1 cellular context compared by ENCODE assay signal in the genomic region with DNA sequence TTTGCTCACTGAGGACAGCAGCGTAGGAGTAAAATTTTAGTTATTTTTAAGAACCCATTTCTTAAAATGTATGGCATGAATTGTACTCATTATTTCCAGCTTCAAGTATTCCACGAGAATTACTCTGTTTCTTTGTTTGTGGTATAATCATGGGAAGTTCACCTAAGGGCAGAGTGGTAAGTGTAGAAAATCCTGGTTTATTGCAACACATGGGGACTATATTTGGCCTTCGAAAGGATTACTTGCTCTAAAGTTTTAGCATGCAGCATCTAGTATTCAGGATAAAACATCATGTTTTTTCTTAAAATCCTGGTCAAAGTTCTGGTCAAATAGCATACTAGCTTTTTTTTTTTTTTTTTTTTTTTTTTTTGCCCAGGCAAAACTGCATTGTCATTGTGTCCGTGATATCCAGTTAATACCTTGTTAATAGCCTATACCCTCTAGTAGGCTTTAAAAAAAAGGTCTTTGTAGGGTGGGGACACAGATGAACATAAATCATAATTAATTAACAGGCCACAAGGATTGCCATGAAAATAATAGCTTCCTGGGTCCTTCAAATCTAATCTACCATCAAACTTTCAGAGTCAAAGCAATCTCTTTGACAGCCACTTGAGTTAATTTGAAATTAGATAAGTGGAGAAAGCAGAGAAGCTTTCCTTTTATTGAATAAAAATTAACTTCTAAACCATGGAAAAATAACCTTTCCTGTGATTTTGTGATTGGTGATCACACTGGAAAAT.
TF ChIP-seq lines count a peak whose summit lies in the region.

No MANE protein-coding gene starts in this region.

TF ChIP-seq in GM23338, 12 proteins besides CTCF, POLR2A, EP300 and RAD21 (continued from another document):
- no peak for TF ChIP-seq EZH2 (IDR thresholded peaks at IDR 0.05; ENCODE audit: low read depth, unreplicated experiment)
- no peak for TF ChIP-seq STAT1 (IDR thresholded peaks at IDR 0.05; ENCODE audit: unreplicated experiment)
- no peak for TF ChIP-seq ZNF331 (CRISPR knock-in tag; IDR thresholded peaks at IDR 0.05; ENCODE audit: low read depth)
- TF ChIP-seq, protein P1, sequence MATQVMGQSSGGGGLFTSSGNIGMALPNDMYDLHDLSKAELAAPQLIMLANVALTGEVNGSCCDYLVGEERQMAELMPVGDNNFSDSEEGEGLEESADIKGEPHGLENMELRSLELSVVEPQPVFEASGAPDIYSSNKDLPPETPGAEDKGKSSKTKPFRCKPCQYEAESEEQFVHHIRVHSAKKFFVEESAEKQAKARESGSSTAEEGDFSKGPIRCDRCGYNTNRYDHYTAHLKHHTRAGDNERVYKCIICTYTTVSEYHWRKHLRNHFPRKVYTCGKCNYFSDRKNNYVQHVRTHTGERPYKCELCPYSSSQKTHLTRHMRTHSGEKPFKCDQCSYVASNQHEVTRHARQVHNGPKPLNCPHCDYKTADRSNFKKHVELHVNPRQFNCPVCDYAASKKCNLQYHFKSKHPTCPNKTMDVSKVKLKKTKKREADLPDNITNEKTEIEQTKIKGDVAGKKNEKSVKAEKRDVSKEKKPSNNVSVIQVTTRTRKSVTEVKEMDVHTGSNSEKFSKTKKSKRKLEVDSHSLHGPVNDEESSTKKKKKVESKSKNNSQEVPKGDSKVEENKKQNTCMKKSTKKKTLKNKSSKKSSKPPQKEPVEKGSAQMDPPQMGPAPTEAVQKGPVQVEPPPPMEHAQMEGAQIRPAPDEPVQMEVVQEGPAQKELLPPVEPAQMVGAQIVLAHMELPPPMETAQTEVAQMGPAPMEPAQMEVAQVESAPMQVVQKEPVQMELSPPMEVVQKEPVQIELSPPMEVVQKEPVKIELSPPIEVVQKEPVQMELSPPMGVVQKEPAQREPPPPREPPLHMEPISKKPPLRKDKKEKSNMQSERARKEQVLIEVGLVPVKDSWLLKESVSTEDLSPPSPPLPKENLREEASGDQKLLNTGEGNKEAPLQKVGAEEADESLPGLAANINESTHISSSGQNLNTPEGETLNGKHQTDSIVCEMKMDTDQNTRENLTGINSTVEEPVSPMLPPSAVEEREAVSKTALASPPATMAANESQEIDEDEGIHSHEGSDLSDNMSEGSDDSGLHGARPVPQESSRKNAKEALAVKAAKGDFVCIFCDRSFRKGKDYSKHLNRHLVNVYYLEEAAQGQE (IDR thresholded peaks at IDR 0.05; ENCODE audit: unreplicated experiment): no peak
- TF ChIP-seq EZH2phosphoT487 (IDR thresholded peaks at IDR 0.05; ENCODE audit: unreplicated experiment): no peak
- TF ChIP-seq, protein P2, sequence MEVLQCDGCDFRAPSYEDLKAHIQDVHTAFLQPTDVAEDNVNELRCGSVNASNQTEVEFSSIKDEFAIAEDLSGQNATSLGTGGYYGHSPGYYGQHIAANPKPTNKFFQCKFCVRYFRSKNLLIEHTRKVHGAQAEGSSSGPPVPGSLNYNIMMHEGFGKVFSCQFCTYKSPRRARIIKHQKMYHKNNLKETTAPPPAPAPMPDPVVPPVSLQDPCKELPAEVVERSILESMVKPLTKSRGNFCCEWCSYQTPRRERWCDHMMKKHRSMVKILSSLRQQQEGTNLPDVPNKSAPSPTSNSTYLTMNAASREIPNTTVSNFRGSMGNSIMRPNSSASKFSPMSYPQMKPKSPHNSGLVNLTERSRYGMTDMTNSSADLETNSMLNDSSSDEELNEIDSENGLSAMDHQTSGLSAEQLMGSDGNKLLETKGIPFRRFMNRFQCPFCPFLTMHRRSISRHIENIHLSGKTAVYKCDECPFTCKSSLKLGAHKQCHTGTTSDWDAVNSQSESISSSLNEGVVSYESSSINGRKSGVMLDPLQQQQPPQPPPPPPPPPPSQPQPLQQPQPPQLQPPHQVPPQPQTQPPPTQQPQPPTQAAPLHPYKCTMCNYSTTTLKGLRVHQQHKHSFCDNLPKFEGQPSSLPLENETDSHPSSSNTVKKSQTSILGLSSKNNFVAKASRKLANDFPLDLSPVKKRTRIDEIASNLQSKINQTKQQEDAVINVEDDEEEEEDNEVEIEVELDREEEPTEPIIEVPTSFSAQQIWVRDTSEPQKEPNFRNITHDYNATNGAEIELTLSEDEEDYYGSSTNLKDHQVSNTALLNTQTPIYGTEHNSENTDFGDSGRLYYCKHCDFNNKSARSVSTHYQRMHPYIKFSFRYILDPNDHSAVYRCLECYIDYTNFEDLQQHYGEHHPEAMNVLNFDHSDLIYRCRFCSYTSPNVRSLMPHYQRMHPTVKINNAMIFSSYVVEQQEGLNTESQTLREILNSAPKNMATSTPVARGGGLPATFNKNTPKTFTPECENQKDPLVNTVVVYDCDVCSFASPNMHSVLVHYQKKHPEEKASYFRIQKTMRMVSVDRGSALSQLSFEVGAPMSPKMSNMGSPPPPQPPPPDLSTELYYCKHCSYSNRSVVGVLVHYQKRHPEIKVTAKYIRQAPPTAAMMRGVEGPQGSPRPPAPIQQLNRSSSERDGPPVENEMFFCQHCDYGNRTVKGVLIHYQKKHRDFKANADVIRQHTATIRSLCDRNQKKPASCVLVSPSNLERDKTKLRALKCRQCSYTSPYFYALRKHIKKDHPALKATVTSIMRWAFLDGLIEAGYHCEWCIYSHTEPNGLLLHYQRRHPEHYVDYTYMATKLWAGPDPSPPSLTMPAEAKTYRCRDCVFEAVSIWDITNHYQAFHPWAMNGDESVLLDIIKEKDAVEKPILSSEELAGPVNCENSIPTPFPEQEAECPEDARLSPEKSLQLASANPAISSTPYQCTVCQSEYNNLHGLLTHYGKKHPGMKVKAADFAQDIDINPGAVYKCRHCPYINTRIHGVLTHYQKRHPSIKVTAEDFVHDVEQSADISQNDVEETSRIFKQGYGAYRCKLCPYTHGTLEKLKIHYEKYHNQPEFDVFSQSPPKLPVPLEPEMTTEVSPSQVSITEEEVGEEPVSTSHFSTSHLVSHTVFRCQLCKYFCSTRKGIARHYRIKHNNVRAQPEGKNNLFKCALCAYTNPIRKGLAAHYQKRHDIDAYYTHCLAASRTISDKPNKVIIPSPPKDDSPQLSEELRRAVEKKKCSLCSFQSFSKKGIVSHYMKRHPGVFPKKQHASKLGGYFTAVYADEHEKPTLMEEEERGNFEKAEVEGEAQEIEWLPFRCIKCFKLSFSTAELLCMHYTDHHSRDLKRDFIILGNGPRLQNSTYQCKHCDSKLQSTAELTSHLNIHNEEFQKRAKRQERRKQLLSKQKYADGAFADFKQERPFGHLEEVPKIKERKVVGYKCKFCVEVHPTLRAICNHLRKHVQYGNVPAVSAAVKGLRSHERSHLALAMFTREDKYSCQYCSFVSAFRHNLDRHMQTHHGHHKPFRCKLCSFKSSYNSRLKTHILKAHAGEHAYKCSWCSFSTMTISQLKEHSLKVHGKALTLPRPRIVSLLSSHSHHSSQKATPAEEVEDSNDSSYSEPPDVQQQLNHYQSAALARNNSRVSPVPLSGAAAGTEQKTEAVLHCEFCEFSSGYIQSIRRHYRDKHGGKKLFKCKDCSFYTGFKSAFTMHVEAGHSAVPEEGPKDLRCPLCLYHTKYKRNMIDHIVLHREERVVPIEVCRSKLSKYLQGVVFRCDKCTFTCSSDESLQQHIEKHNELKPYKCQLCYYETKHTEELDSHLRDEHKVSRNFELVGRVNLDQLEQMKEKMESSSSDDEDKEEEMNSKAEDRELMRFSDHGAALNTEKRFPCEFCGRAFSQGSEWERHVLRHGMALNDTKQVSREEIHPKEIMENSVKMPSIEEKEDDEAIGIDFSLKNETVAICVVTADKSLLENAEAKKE (CRISPR knock-in tag; IDR thresholded peaks at IDR 0.05): no peak
- TF ChIP-seq JUNB (IDR thresholded peaks at IDR 0.05; ENCODE audit: unreplicated experiment): no peak
TF ChIP-seq in GM23338: peak in this region for 0.
